ENCODE assay signal across 15 cellular contexts in the genomic region with DNA sequence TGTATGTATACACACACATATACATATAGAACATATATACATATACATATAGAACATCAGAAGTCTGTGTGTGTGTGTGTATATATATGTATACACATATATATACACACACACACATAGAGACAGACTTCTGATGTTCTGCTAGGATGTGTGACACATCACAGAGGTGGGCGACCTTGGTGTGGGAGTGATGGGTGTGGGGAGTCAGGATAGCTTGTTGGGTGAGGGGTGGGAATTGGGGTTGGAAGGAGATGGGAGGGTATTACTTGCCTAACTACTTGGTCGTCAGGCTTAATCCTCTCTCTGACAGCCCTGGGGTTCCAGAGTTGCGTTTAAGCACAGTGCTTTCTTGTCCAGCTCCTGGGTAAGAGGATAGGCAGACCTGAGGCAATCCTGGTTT. TPM values are rescaled to one million over a fixed set of nuclear protein-coding genes. Genes with fewer than 3 reads are reported as not detected.
A peak's percentile ranks its signal among the peaks of the same experiment; 100 is the strongest.
DNase-seq lines count a peak whose midpoint lies in the region; ATAC-seq and TF ChIP-seq lines count a peak whose summit lies in the region.
"Had no signal": no experiment of that assay in that cellular context is flagged by ENCODE, and none has a peak within 500 bp of the region (broad histone marks: within the 10 kb centered on the region; RNA-seq: fewer than 3 reads in every experiment).

No MANE protein-coding gene starts in this region.

- no peak for DNase-seq in Calu3
- peak; percentile 25 for DNase-seq in amniotic epithelial cell (ENCODE audit: low read depth)
- peak; percentile 44 for DNase-seq in kidney tubule cell (ENCODE audit: low spot score)
- peak; percentile 45 for DNase-seq in renal cortical epithelial cell (ENCODE audit: low read depth)
- no peak for DNase-seq in NCI-H187 treated with DMSO at 0.1 percent for 48 hours (lab: John Stamatoyannopoulos, UW)
- no peak for DNase-seq in UCSD-AML1 (lab: John Stamatoyannopoulos, UW; ENCODE audit: unreplicated experiment)
- DNase-seq: CD8-positive, alpha-beta T cell; COR-L47; HCEC 1CT; HFFc6 had no signal

- CTCF ChIA-PET in Calu3 (lab: Charles Lee): no interaction called here

- no TSS peak for BruUV-seq in Calu3 (replicated peaks; lab: Mats Ljungman, UMichigan)

- H3K27ac Mint-ChIP-seq in Calu3 (ENCODE audit: unreplicated experiment): peak overlapping the region; percentile 50
- H3K27ac Mint-ChIP-seq: B cell; CD8-positive, alpha-beta T cell; GM23338; HFFc6 had no signal

- no peaks in the 10 kb centered on the region for H3K27me3 Mint-ChIP-seq in Calu3 (ENCODE audit: unreplicated experiment)

- H3K4me3 Mint-ChIP-seq in Calu3 (ENCODE audit: low read depth, unreplicated experiment): no peak overlapping the region
- H3K4me3 Mint-ChIP-seq: B cell; CD8-positive, alpha-beta T cell; GM23338; HFFc6 had no signal

- H3K4me1 Mint-ChIP-seq in Calu3 (ENCODE audit: low read depth, unreplicated experiment): peaks cover 49% of the 10 kb centered on the region
- H3K4me1 Mint-ChIP-seq: B cell had no signal

- no peak for TF ChIP-seq CTCF in Calu3 (IDR thresholded peaks at IDR 0.05; ENCODE audit: unreplicated experiment)

- H3K36me3 Mint-ChIP-seq in Calu3 (ENCODE audit: insufficient read depth, unreplicated experiment): peaks cover 25% of the 10 kb centered on the region
- H3K36me3 Mint-ChIP-seq: CD8-positive, alpha-beta T cell had no signal

- ATAC-seq in GM19467 (IDR thresholded peaks at IDR 0.05; ENCODE audit: unreplicated experiment) (no peak), GM18861 (IDR thresholded peaks at IDR 0.05; ENCODE audit: unreplicated experiment) (no peak)
- ATAC-seq: CD8-positive, alpha-beta T cell; GM23338; HepG2 had no signal

- intact Hi-C loops in Calu3 (cut with micrococcal nuclease; ENCODE audit: unreplicated experiment): no loop called here

- no peaks in the 10 kb centered on the region for H3K9me3 Mint-ChIP-seq in Calu3 (ENCODE audit: low read depth, unreplicated experiment)
- H3K9me3 Mint-ChIP-seq: CD8-positive, alpha-beta T cell; GM23338; HFFc6 had no signal

RNA-seq across cellular contexts. Expression of gene MYO6, which starts 8.3 kb away (rescaled TPM):
- 122 and 153 TPM in 2 replicates for total RNA-seq in Calu3 (2022)
- 53.3 and 116 TPM in 2 replicates for total RNA-seq in renal cortical epithelial cell

Comparison
In these comparisons a context has a peak if more than half of its experiments do, and no peak if none do; other contexts are left out.
1. DNase-seq: peak in amniotic epithelial cell (single experiment), kidney tubule cell (single experiment) and renal cortical epithelial cell (single experiment); none in Calu3 (single experiment), NCI-H187 treated with DMSO at 0.1 percent for 48 hours (single experiment) and UCSD-AML1 (single experiment).